ENCODE assay signal across 8 cellular contexts in genomic region chr17:1197781-1198490, GRCh38. TPM values are rescaled to one million over a fixed set of nuclear protein-coding genes. Genes with fewer than 3 reads are reported as not detected.
A peak's percentile ranks its signal among the peaks of the same experiment; 100 is the strongest.
DNase-seq lines count a peak whose midpoint lies in the region; ATAC-seq and TF ChIP-seq lines count a peak whose summit lies in the region.

No MANE protein-coding gene starts in this region.

- H3K36me3 ChIP-seq in muscle layer of duodenum (ENCODE audit: control insufficient read depth in 1 of 2, insufficient read depth in 2 of 2, low read length in 2 of 2) (no peaks in the 10 kb centered on the region), uterus (no peaks in the 10 kb centered on the region)

- H3K9me3 ChIP-seq in muscle layer of duodenum (ENCODE audit: control insufficient read depth in 1 of 2, low read length in 2 of 2) (no peaks in the 10 kb centered on the region), uterus (no peaks in the 10 kb centered on the region)

- peaks cover 4 to 19% of the 10 kb centered on the region in 2 donors for H3K4me1 ChIP-seq in muscle layer of duodenum (ENCODE audit: control insufficient read depth in 1 of 2, insufficient read depth in 2 of 2, low read length in 2 of 2)
- H3K4me1 ChIP-seq in uterus: no peaks in the 10 kb centered on the region

- H3K27me3 ChIP-seq in muscle layer of duodenum (ENCODE audit: low read depth, low read length) (no peaks in the 10 kb centered on the region), uterus (no peaks in the 10 kb centered on the region)

- H3K4me3 ChIP-seq in astrocyte of the spinal cord (ENCODE audit: low read depth, low read length) (no peak overlapping the region), muscle layer of duodenum (ENCODE audit: low read depth in 1 of 2, low read length in 2 of 2) (no peak overlapping the region), uterus (no peak overlapping the region)

- intact Hi-C loops in uterus (cut with DNase I; ENCODE audit: low total_unique reads): no loop called here

- TF ChIP-seq CTCF in GM13977 (IDR thresholded peaks at IDR 0.05; ENCODE audit: extremely low read depth, insufficient read depth, missing control alignments) (no peak), astrocyte of the spinal cord (IDR thresholded peaks at IDR 0.05; ENCODE audit: low read depth, low read length) (no peak), uterus (IDR thresholded peaks at IDR 0.05) (no peak)

- ATAC-seq in HG02798 (IDR thresholded peaks at IDR 0.05; ENCODE audit: poor library complexity, unreplicated experiment): peak; percentile 67

- DNase-seq in GM13977 (ENCODE audit: low spot score) (peak; percentile 86), SKM-1 (lab: John Stamatoyannopoulos, UW; ENCODE audit: unreplicated experiment) (peak; percentile 77), astrocyte of the spinal cord (ENCODE audit: low read depth, low spot score) (peak; percentile 13), uterus (peak; percentile 44 to 59), NCI-H524 (lab: John Stamatoyannopoulos, UW) (no peak), cerebellar nuclear complex (lab: John Stamatoyannopoulos, UW) (no peak)

- H3K27ac ChIP-seq in muscle layer of duodenum (ENCODE audit: low read length): peak overlapping the region; percentile 39
- peak overlapping the region in 1 of 2 donors; percentile 54 for H3K27ac ChIP-seq in uterus

- in situ Hi-C loops in GM13977 (cut with MboI; ENCODE audit: low pct_unique_long_range_greater_than_20kb, low sequenced_read_pairs, unreplicated experiment): no loop called here
- in situ Hi-C loops in astrocyte of the spinal cord (cut with HindIII; ENCODE audit: low sequenced_read_pairs): no loop called here

- no peak for TF ChIP-seq POLR2A in uterus (IDR thresholded peaks at IDR 0.05)

RNA-seq across cellular contexts. Expression of gene ABR, which starts 18.2 kb away (rescaled TPM):
- 100 to 1,000 TPM in 2 of 4 donors, 10 to 100 TPM in 2; 35.4 to 192 (median 138) TPM for total RNA-seq in uterus

Comparison
In these comparisons a context has a peak if more than half of its experiments do, and no peak if none do; other contexts are left out.
1. DNase-seq: peak in GM13977 (single experiment), SKM-1 (single experiment), astrocyte of the spinal cord (single experiment) and uterus (2 of 2); none in NCI-H524 (0 of 2) and cerebellar nuclear complex (0 of 2).